29 cellular contexts compared by ENCODE assay signal in genomic region chr17:29555840-29556239, GRCh38. TPM values are rescaled to one million over a fixed set of nuclear protein-coding genes. Genes with fewer than 3 reads are reported as not detected.
DNase-seq lines count a peak whose midpoint lies in the region; ATAC-seq and TF ChIP-seq lines count a peak whose summit lies in the region.
"Had no signal": no experiment of that assay in that cellular context is flagged by ENCODE, and none has a peak within 500 bp of the region (broad histone marks: within the 10 kb centered on the region; RNA-seq: fewer than 3 reads in every experiment).

No MANE protein-coding gene starts in this region.

- CTCF ChIA-PET in Calu3 (lab: Charles Lee) (interaction anchor here (1.5 to 1.7 kb wide), 2 partner anchors 11 to 21 kb away, joined by 4 to 5 read pairs; partner anchors contain the start of gene ABHD15), WTC11 (lab: Charles Lee) (interaction anchor here (1.3 kb wide), 1 partner anchor 12 kb away, joined by 3 read pairs; no protein-coding TSS in a partner anchor)

- POLR2A ChIA-PET in WTC11 (lab: Charles Lee) = no interaction called here

- H3K36me3 Mint-ChIP-seq in Calu3 (ENCODE audit: insufficient read depth, unreplicated experiment) (peaks cover 11% of the 10 kb centered on the region), WTC11 (no peaks in the 10 kb centered on the region), progenitor cell of endocrine pancreas (ENCODE audit: insufficient read depth) (no peaks in the 10 kb centered on the region), endothelial cell (ENCODE audit: low read depth, unreplicated experiment) (no peaks in the 10 kb centered on the region)

- no peak overlapping the region for H3K27ac Mint-ChIP-seq in Calu3 (ENCODE audit: unreplicated experiment)
- H3K27ac Mint-ChIP-seq in WTC11 = no peak overlapping the region
- H3K27ac Mint-ChIP-seq in progenitor cell of endocrine pancreas = peak overlapping the region; percentile 41
- no peak overlapping the region for H3K27ac Mint-ChIP-seq in endothelial cell (ENCODE audit: unreplicated experiment)
- H3K27ac Mint-ChIP-seq: activated CD4-positive, alpha-beta T cell treated with anti-CD3 and anti-CD28 coated beads for 36 hours; activated CD8-positive, alpha-beta T cell treated with anti-CD3 and anti-CD28 coated beads for 36 hours; activated T-helper 17 cell treated with anti-CD3 and anti-CD28 coated beads, Interleukin-2, amount 50 U/mL, for 72 hours had no signal

- TF ChIP-seq CTCF in Calu3 (IDR thresholded peaks at IDR 0.05; ENCODE audit: unreplicated experiment) = no peak
- no peak for TF ChIP-seq CTCF in WTC11 (IDR thresholded peaks at IDR 0.05)
- no peak for TF ChIP-seq CTCF in progenitor cell of endocrine pancreas (IDR thresholded peaks at IDR 0.05; ENCODE audit: unreplicated experiment)
- no peak for TF ChIP-seq CTCF in endothelial cell (IDR thresholded peaks at IDR 0.05; ENCODE audit: unreplicated experiment)

- no TSS peak for BruUV-seq in Calu3 (replicated peaks; lab: Mats Ljungman, UMichigan)

- ATAC-seq in WTC11 (no peak), left colon (peak; percentile 37), GM21723 (IDR thresholded peaks at IDR 0.05; ENCODE audit: unreplicated experiment) (no peak), HG03139 (IDR thresholded peaks at IDR 0.05; ENCODE audit: unreplicated experiment) (no peak)
- ATAC-seq: activated CD4-positive, alpha-beta T cell treated with anti-CD3 and anti-CD28 coated beads for 36 hours; activated CD8-positive, alpha-beta T cell treated with anti-CD3 and anti-CD28 coated beads for 36 hours; activated T-helper 17 cell treated with anti-CD3 and anti-CD28 coated beads, Interleukin-2, amount 50 U/mL, for 72 hours; heart right ventricle; PC-3; psoas muscle; Right ventricle myocardium inferior had no signal

- peaks cover 19% of the 10 kb centered on the region for H3K4me1 Mint-ChIP-seq in Calu3 (ENCODE audit: low read depth, unreplicated experiment)
- H3K4me1 Mint-ChIP-seq in WTC11 = 0 out of 2 replicates have a peak, but pooled peaks cover 2% of the 10 kb centered on the region
- peaks cover 22% of the 10 kb centered on the region for H3K4me1 Mint-ChIP-seq in progenitor cell of endocrine pancreas (ENCODE audit: low read depth)
- no peaks in the 10 kb centered on the region for H3K4me1 Mint-ChIP-seq in endothelial cell (ENCODE audit: unreplicated experiment)

- H3K4me3 Mint-ChIP-seq in Calu3 (ENCODE audit: low read depth, unreplicated experiment) (no peak overlapping the region), WTC11 (no peak overlapping the region), progenitor cell of endocrine pancreas (ENCODE audit: low read depth) (no peak overlapping the region), endothelial cell (ENCODE audit: unreplicated experiment) (no peak overlapping the region)
- H3K4me3 Mint-ChIP-seq: activated CD4-positive, alpha-beta T cell treated with anti-CD3 and anti-CD28 coated beads for 36 hours; activated CD8-positive, alpha-beta T cell treated with anti-CD3 and anti-CD28 coated beads for 36 hours; activated T-helper 17 cell treated with anti-CD3 and anti-CD28 coated beads, Interleukin-2, amount 50 U/mL, for 72 hours had no signal

- intact Hi-C loops in Calu3 (cut with micrococcal nuclease; ENCODE audit: unreplicated experiment) (no loop called here), left colon (cut with DNase I, micrococcal nuclease) (no loop called here)

- H3K27me3 Mint-ChIP-seq in Calu3 (ENCODE audit: unreplicated experiment) (no peaks in the 10 kb centered on the region), WTC11 (ENCODE audit: low read depth) (no peaks in the 10 kb centered on the region; the same call in 1 of the 2 replicates), progenitor cell of endocrine pancreas (peaks cover 40% of the 10 kb centered on the region), endothelial cell (ENCODE audit: unreplicated experiment) (peaks cover 3% of the 10 kb centered on the region)
- H3K27me3 Mint-ChIP-seq: activated CD4-positive, alpha-beta T cell treated with anti-CD3 and anti-CD28 coated beads for 36 hours; activated CD8-positive, alpha-beta T cell treated with anti-CD3 and anti-CD28 coated beads for 36 hours; activated T-helper 17 cell treated with anti-CD3 and anti-CD28 coated beads, Interleukin-2, amount 50 U/mL, for 72 hours had no signal

- H3K9me3 Mint-ChIP-seq in Calu3 (ENCODE audit: low read depth, unreplicated experiment) = no peaks in the 10 kb centered on the region
- no peaks in the 10 kb centered on the region; the same call in 1 of the 2 replicates for H3K9me3 Mint-ChIP-seq in WTC11
- no peaks in the 10 kb centered on the region for H3K9me3 Mint-ChIP-seq in progenitor cell of endocrine pancreas (ENCODE audit: low read depth)
- no peaks in the 10 kb centered on the region for H3K9me3 Mint-ChIP-seq in endothelial cell (ENCODE audit: unreplicated experiment)
- H3K9me3 Mint-ChIP-seq: activated CD8-positive, alpha-beta T cell treated with anti-CD3 and anti-CD28 coated beads for 36 hours; activated T-helper 17 cell treated with anti-CD3 and anti-CD28 coated beads, Interleukin-2, amount 50 U/mL, for 72 hours had no signal

- DNase-seq in Calu3 (peak; percentile 59), WTC11 (ENCODE audit: low spot score) (no peak), left colon (no peak), progenitor cell of endocrine pancreas (ENCODE audit: low spot score, unreplicated experiment) (peak; percentile 23), medulla oblongata (ENCODE audit: extremely low spot score) (no peak), endothelial cell (ENCODE audit: low spot score) (no peak)
- DNase-seq: activated CD4-positive, alpha-beta T cell treated with anti-CD3 and anti-CD28 coated beads for 36 hours; activated CD8-positive, alpha-beta T cell treated with anti-CD3 and anti-CD28 coated beads for 36 hours; activated naive CD4-positive, alpha-beta T cell treated with anti-CD3 and anti-CD28 coated beads, Interleukin-2, amount 50 U/mL, for 16 hours; amniotic stem cell; DND-41; dorsolateral prefrontal cortex; foreskin melanocyte; GF-D8; heart right ventricle; KBM-7; left ventricle myocardium inferior; NCI-H1092; NCI-H187 treated with DMSO at 0.1 percent for 48 hours; NCI-H526 treated with DMSO at 0.1 percent for 48 hours; NK-92 treated with Interleukin-12 subunit alpha and Interleukin-12 subunit beta, amount 100 ng/mL, for 24 hours; PC-3; psoas muscle; stimulated activated CD4-positive, alpha-beta T cell treated with anti-CD3 and anti-CD28 coated beads, Interleukin-15, amount 100 ng/mL, for 24 hours; stimulated activated CD4-positive, alpha-beta T cell treated with anti-CD3 and anti-CD28 coated beads, Interleukin-4, amount 100 ng/mL, for 4 hours had no signal

TF ChIP-seq in WTC11, 78 proteins besides CTCF, POLR2A, EP300 and RAD21:
- TF ChIP-seq IRF1 (CRISPR knock-in tag; IDR thresholded peaks at IDR 0.05) (no peak), CBFB (CRISPR knock-in tag; IDR thresholded peaks at IDR 0.05; ENCODE audit: low read depth) (no peak), GABPB1 (CRISPR knock-in tag; IDR thresholded peaks at IDR 0.05) (peak; percentile 73)

RNA-seq across cellular contexts. Expression of gene ABHD15, which starts 11.0 kb away (rescaled TPM):
- total RNA-seq in Calu3 (2022) = 12.5 and 12.9 TPM in 2 replicates
- total RNA-seq in WTC11 (2021) = 2.6 to 3.3 TPM (median 2.8 TPM) in 3 replicates
- total RNA-seq in left colon = 10 to 100 TPM; 19.5 to 24.0 TPM
- total RNA-seq in progenitor cell of endocrine pancreas = 5.3 and 5.4 TPM in 2 replicates
- total RNA-seq in endothelial cell (ENCODE audit: unreplicated experiment) = 1.7 TPM

RNA-seq across cellular contexts. Expression of gene TP53I13, which starts 12.7 kb away (rescaled TPM):
- total RNA-seq in Calu3 (2022) (32.8 and 35.1 TPM in 2 replicates), WTC11 (2021) (33.1 to 41.9 TPM (median 36.7 TPM) in 3 replicates), left colon (10 to 100 TPM; 58.3 to 62.7 TPM), progenitor cell of endocrine pancreas (39.7 and 40.2 TPM in 2 replicates), endothelial cell (ENCODE audit: unreplicated experiment) (15.7 TPM)

RNA-seq across cellular contexts. Expression of gene GIT1, which starts 33.6 kb away (rescaled TPM):
- 46.3 and 47.7 TPM in 2 replicates for total RNA-seq in Calu3 (2022)
- total RNA-seq in WTC11 (2021) = 43.9 to 66.9 TPM (median 45.0 TPM) in 3 replicates
- total RNA-seq in left colon = 10 to 100 TPM; 30.8 to 33.2 TPM
- 51.6 and 54.9 TPM in 2 replicates for total RNA-seq in progenitor cell of endocrine pancreas
- 116 TPM for total RNA-seq in endothelial cell (ENCODE audit: unreplicated experiment)

RNA-seq across cellular contexts. Expression of gene ANKRD13B, which starts 37.1 kb away (rescaled TPM):
- 8.8 TPM in 2 replicates for total RNA-seq in Calu3 (2022)
- total RNA-seq in WTC11 (2021) = 29.8 to 45.5 TPM (median 32.2 TPM) in 3 replicates
- 1 to 10 TPM; 3.8 to 4.1 TPM for total RNA-seq in left colon
- total RNA-seq in progenitor cell of endocrine pancreas = 22.8 and 27.5 TPM in 2 replicates
- 7.6 TPM for total RNA-seq in endothelial cell (ENCODE audit: unreplicated experiment)

Comparison
In these comparisons a context has a peak if more than half of its experiments do, and no peak if none do; other contexts are left out.
1. DNase-seq: peak in Calu3 (single experiment) and progenitor cell of endocrine pancreas (single experiment); none in WTC11 (single experiment), left colon (0 of 2), medulla oblongata (single experiment) and endothelial cell (single experiment).